In genomic region chr6:32838114-32838958, GRCh38 we compare ENCODE assay signal across 9 cellular contexts. TPM values are rescaled to one million over a fixed set of nuclear protein-coding genes. Genes with fewer than 3 reads are reported as not detected.
DNase-seq lines count a peak whose midpoint lies in the region; ATAC-seq, FAIRE-seq and TF ChIP-seq lines count a peak whose summit lies in the region.
"Had no signal": no experiment of that assay in that cellular context is flagged by ENCODE, and none has a peak within 500 bp of the region (broad histone marks: within the 10 kb centered on the region; RNA-seq: fewer than 3 reads in every experiment).

TAP2 (minus strand) TSS chr6:32838739; CDS start chr6:32838233, 506 bp downstream.

- H3K4me1 ChIP-seq in keratinocyte (ENCODE audit: control insufficient read depth, extremely low read depth, insufficient read depth, low read length), result peaks cover 28% of the 10 kb centered on the region

- peak within 1 kb of the TSS; percentile 95 for H2AFZ ChIP-seq in keratinocyte (ENCODE audit: control insufficient read depth, low read length)

- no peaks in the 10 kb centered on the region for H3K9me1 ChIP-seq in keratinocyte (ENCODE audit: control insufficient read depth, extremely low read depth, insufficient read depth, low read length)

- H3K27ac ChIP-seq in keratinocyte (ENCODE audit: control insufficient read depth, insufficient read depth, low read length), result peak within 1 kb of the TSS; percentile 76

- H3K9me3 ChIP-seq in keratinocyte (ENCODE audit: control insufficient read depth, low read depth, low read length), result no peaks in the 10 kb centered on the region

- DNase-seq in AML-193 (lab: John Stamatoyannopoulos, UW) (peak; percentile 95), NCI-H345 (lab: John Stamatoyannopoulos, UW) (peak; percentile 87), keratinocyte (ENCODE audit: low read depth, low spot score) (peak; percentile 58)
- DNase-seq in activated CD4-positive, CD25-positive, alpha-beta regulatory T cell treated with anti-CD3 and anti-CD28 coated beads, Interleukin-2, amount 50 U/mL, for 16 hours (ENCODE audit: low read depth, low spot score), result peak; percentile 94
- DNase-seq in central memory CD4-positive, alpha-beta T cell, result peak; percentile 95
- DNase-seq in stimulated activated CD4-positive, alpha-beta T cell treated with anti-CD3 and anti-CD28 coated beads, Interleukin-12 subunit alpha, Interleukin-12 subunit beta, amount 100 ng/mL, for 48 hours (ENCODE audit: low read depth in 2 of 3, low spot score in 1 of 3), result peak; percentile 95 to 98 (median 96)

- H3K9ac ChIP-seq in keratinocyte (ENCODE audit: control insufficient read depth, extremely low read depth, insufficient read depth, low read length), result peak within 1 kb of the TSS; percentile 81

- peaks cover 4 to 15% of the 10 kb centered on the region in 2 experiments for H3K36me3 ChIP-seq in keratinocyte (ENCODE audit: control insufficient read depth in 2 of 2, extremely low read depth in 1 of 2, insufficient read depth in 2 of 2, low read length in 2 of 2)

- peak within 1 kb of the TSS; percentile 92 for H3K4me2 ChIP-seq in keratinocyte (ENCODE audit: control insufficient read depth, extremely low read depth, insufficient read depth, low read depth, low read length)

- dilution Hi-C loops in keratinocyte (cut with MboI; ENCODE audit: extremely low pct_ligation_motif_present, low sequenced_read_pairs), result no loop called here

- H4K20me1 ChIP-seq in keratinocyte (ENCODE audit: control insufficient read depth, extremely low read depth, insufficient read depth, low read length), result no peaks in the 10 kb centered on the region

- peak; percentile 89 to 96 (median 92) for TF ChIP-seq CTCF in keratinocyte (optimal IDR thresholded peaks at IDR 0.05 in 1 of 3, IDR thresholded peaks at IDR 0.05 in 1 of 3, conservative IDR thresholded peaks at IDR 0.05 in 1 of 3; ENCODE audit: extremely low read depth in 1 of 3, insufficient read depth in 2 of 3, low read length in 3 of 3)

- peaks cover 22% of the 10 kb centered on the region for H3K79me2 ChIP-seq in keratinocyte (ENCODE audit: control insufficient read depth, insufficient read depth, low read length)

- FAIRE-seq in keratinocyte (lab: Jason Lieb, UNC), result peak; percentile 5
- FAIRE-seq: islet of Langerhans had no signal

- no peaks in the 10 kb centered on the region for H3K27me3 ChIP-seq in keratinocyte (ENCODE audit: control insufficient read depth, extremely low read depth, insufficient read depth, low read length)

- peak within 1 kb of the TSS; percentile 67 to 86 (median 71) for H3K4me3 ChIP-seq in keratinocyte (ENCODE audit: control insufficient read depth in 2 of 3, extremely low read depth in 1 of 3, insufficient read depth in 2 of 3, low read depth in 1 of 3, low read length in 3 of 3)

- ATAC-seq in GM19025 (IDR thresholded peaks at IDR 0.05; ENCODE audit: low read depth, unreplicated experiment) (peak; percentile 82), HG03342 (IDR thresholded peaks at IDR 0.05; ENCODE audit: unreplicated experiment) (peak; percentile 73)

RNA-seq across cellular contexts. Expression of gene TAP2, which starts in this region (rescaled TPM):
- 24.5 to 50.7 TPM (median 32.6 TPM) in 3 replicates for polyA plus RNA-seq in keratinocyte
- 4.3 TPM for polyA plus RNA-seq in keratinocyte (2011; ENCODE audit: low read depth)
- polyA plus RNA-seq in keratinocyte (2011; cell fraction: cytosol; rRNA removed), result 7.8 and 9.5 TPM in 2 replicates
- polyA plus RNA-seq in keratinocyte (2011; cell fraction: nucleus; rRNA removed), result 69.2 and 76.6 TPM in 2 replicates
- 21.9 and 59.2 TPM in 2 replicates for polyA plus RNA-seq in keratinocyte (2012; ENCODE audit: low replicate concordance)
- 49.4 to 105 TPM (median 68.7 TPM) in 3 replicates for polyA minus RNA-seq in keratinocyte
- polyA minus RNA-seq in keratinocyte (2011; cell fraction: cytosol; rRNA and poly(A)+ RNA removed), result 24.0 TPM
- 94.4 and 116 TPM in 2 replicates for polyA minus RNA-seq in keratinocyte (2011; cell fraction: nucleus; rRNA and poly(A)+ RNA removed)

Comparison
In these comparisons a context has a peak if more than half of its experiments do, and no peak if none do; other contexts are left out.
1. Peak in every context shown above with its lines: DNase-seq, ATAC-seq, H3K4me3 ChIP-seq and H3K27ac ChIP-seq.